Comparison of ENCODE assay signal across 1 cellular context in the genomic region with DNA sequence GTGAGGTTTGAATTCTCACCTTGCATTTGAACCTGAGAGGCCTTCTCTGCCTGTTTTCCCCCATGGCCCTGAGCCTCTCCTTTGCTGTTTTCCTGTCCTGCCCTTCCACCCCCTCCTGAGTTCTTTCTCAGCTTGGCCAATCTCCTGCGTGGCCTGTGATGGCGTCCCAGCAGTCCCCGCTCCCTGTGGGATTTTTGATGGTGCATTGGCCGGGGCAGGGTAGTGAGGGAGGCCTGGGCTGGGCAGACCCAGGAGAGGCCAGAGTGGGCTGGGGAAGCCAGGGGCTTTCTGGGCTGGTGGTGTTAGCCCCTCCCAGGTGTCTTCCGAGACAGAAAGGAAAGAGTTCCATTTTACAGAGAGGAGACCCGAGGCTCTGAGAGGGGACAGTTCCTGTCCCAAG.
TF ChIP-seq lines count a peak whose summit lies in the region.

No MANE protein-coding gene starts in this region.

TF ChIP-seq in HepG2, 621 proteins besides CTCF, POLR2A, EP300 and RAD21:
- 0 out of 2 replicates have a peak, but pooled peaks have one; percentile 21 for TF ChIP-seq TGIF2 (CRISPR knock-in tag; IDR thresholded peaks at IDR 0.05)
- TF ChIP-seq POLR2G (IDR thresholded peaks at IDR 0.05; ENCODE audit: low read depth, low read length) = 0 out of 2 replicates have a peak, but pooled peaks have one; percentile 28
- no peak for TF ChIP-seq RXRA (CRISPR knock-in tag; IDR thresholded peaks at IDR 0.05)
- TF ChIP-seq EED (CRISPR knock-in tag; IDR thresholded peaks at IDR 0.05) = 0 out of 2 replicates have a peak, but pooled peaks have one; percentile 35
- TF ChIP-seq NRL (CRISPR knock-in tag; IDR thresholded peaks at IDR 0.05; ENCODE audit: borderline replicate concordance) = 0 out of 2 replicates have a peak, but pooled peaks have one; percentile 18
- peak; percentile 86; the same call in 1 of the 2 replicates for TF ChIP-seq ZNF121 (CRISPR knock-in tag; IDR thresholded peaks at IDR 0.05)
- no peak for TF ChIP-seq KLF16 (CRISPR knock-in tag; IDR thresholded peaks at IDR 0.05)
- TF ChIP-seq, protein P1, sequence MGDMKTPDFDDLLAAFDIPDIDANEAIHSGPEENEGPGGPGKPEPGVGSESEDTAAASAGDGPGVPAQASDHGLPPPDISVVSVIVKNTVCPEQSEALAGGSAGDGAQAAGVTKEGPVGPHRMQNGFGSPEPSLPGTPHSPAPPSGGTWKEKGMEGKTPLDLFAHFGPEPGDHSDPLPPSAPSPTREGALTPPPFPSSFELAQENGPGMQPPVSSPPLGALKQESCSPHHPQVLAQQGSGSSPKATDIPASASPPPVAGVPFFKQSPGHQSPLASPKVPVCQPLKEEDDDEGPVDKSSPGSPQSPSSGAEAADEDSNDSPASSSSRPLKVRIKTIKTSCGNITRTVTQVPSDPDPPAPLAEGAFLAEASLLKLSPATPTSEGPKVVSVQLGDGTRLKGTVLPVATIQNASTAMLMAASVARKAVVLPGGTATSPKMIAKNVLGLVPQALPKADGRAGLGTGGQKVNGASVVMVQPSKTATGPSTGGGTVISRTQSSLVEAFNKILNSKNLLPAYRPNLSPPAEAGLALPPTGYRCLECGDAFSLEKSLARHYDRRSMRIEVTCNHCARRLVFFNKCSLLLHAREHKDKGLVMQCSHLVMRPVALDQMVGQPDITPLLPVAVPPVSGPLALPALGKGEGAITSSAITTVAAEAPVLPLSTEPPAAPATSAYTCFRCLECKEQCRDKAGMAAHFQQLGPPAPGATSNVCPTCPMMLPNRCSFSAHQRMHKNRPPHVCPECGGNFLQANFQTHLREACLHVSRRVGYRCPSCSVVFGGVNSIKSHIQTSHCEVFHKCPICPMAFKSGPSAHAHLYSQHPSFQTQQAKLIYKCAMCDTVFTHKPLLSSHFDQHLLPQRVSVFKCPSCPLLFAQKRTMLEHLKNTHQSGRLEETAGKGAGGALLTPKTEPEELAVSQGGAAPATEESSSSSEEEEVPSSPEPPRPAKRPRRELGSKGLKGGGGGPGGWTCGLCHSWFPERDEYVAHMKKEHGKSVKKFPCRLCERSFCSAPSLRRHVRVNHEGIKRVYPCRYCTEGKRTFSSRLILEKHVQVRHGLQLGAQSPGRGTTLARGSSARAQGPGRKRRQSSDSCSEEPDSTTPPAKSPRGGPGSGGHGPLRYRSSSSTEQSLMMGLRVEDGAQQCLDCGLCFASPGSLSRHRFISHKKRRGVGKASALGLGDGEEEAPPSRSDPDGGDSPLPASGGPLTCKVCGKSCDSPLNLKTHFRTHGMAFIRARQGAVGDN (CRISPR knock-in tag; IDR thresholded peaks at IDR 0.05) = peak; percentile 7; the same call in 1 of the 2 replicates
- no peak for TF ChIP-seq ZNF850 (CRISPR knock-in tag; conservative IDR thresholded peaks at IDR 0.05)
- no peak for TF ChIP-seq ZNF30 (CRISPR knock-in tag; IDR thresholded peaks at IDR 0.05)
- TF ChIP-seq, protein P2, sequence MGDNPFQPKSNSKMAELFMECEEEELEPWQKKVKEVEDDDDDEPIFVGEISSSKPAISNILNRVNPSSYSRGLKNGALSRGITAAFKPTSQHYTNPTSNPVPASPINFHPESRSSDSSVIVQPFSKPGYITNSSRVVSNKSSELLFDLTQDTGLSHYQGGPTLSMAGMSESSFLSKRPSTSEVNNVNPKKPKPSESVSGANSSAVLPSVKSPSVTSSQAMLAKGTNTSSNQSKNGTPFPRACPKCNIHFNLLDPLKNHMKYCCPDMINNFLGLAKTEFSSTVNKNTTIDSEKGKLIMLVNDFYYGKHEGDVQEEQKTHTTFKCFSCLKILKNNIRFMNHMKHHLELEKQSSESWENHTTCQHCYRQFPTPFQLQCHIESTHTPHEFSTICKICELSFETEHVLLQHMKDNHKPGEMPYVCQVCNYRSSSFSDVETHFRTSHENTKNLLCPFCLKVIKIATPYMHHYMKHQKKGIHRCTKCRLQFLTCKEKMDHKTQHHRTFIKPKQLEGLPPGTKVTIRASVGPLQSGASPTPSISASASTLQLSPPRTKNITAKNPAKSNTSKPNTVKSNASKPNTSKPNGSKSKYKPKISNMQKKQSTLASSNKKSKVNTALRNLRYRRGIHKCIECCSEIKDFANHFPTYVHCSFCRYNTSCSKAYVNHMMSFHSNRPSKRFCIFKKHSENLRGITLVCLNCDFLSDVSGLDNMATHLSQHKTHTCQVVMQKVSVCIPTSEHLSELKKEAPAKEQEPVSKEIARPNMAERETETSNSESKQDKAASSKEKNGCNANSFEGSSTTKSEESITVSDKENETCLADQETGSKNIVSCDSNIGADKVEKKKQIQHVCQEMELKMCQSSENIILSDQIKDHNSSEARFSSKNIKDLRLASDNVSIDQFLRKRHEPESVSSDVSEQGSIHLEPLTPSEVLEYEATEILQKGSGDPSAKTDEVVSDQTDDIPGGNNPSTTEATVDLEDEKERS (CRISPR knock-in tag; IDR thresholded peaks at IDR 0.05) = 0 out of 2 replicates have a peak, but pooled peaks have one; percentile 26
- no peak for TF ChIP-seq ZNF235 (CRISPR knock-in tag; IDR thresholded peaks at IDR 0.05; ENCODE audit: borderline replicate concordance)
- TF ChIP-seq TCF7L2 (IDR thresholded peaks at IDR 0.05; ENCODE audit: low read depth, low read length) = no peak
- no peak for TF ChIP-seq CREB1 (IDR thresholded peaks at IDR 0.05)
- TF ChIP-seq CREB1 (CRISPR knock-in tag; IDR thresholded peaks at IDR 0.05) = no peak
- no peak for TF ChIP-seq IKZF1 (IDR thresholded peaks at IDR 0.05)
- TF ChIP-seq ZNF713 (CRISPR knock-in tag; IDR thresholded peaks at IDR 0.05) = no peak
- TF ChIP-seq HIVEP1 (CRISPR knock-in tag; IDR thresholded peaks at IDR 0.05) = 0 out of 2 replicates have a peak, but pooled peaks have one; percentile 16
- no peak for TF ChIP-seq ZNF138 (CRISPR knock-in tag; IDR thresholded peaks at IDR 0.05; ENCODE audit: low read depth)
- TF ChIP-seq ZNF10 (CRISPR knock-in tag; IDR thresholded peaks at IDR 0.05; ENCODE audit: borderline replicate concordance, low read depth) = no peak
- peak; percentile 39; the same call in 1 of the 2 replicates for TF ChIP-seq ZNF629 (CRISPR knock-in tag; conservative IDR thresholded peaks at IDR 0.05)
- TF ChIP-seq SSRP1 (CRISPR knock-in tag; IDR thresholded peaks at IDR 0.05) = peak; percentile 24; the same call in 1 of the 2 replicates
- TF ChIP-seq ZNF354B (CRISPR knock-in tag; IDR thresholded peaks at IDR 0.05) = no peak
- no peak for TF ChIP-seq ZNF274 (CRISPR knock-in tag; IDR thresholded peaks at IDR 0.05)
- 0 out of 2 replicates have a peak, but pooled peaks have one; percentile 32 for TF ChIP-seq SETDB1 (CRISPR knock-in tag; IDR thresholded peaks at IDR 0.05; ENCODE audit: borderline replicate concordance)
